1 cellular context compared by ENCODE assay signal in genomic region chr3:152229692-152230091, GRCh38.
TF ChIP-seq lines count a peak whose summit lies in the region.

No MANE protein-coding gene starts in this region.

TF ChIP-seq in K562, 482 proteins besides CTCF, POLR2A, EP300 and RAD21 (continued from another document):
- TF ChIP-seq KDM1A (IDR thresholded peaks at IDR 0.05) (peak; percentile 90 to 91), ZNF324 (CRISPR knock-in tag; IDR thresholded peaks at IDR 0.05) (no peak), BHLHE40 (IDR thresholded peaks at IDR 0.05; ENCODE audit: low read length) (no peak), TAF1 (IDR thresholded peaks at IDR 0.05; ENCODE audit: control insufficient read depth, extremely low read depth, insufficient read depth, low read length, severe bottlenecking) (no peak), HDAC1 (IDR thresholded peaks at IDR 0.05) (peak in 1 of 2 experiments; percentile 49; a peak in 1 of 4 replicates), ZFP1 (CRISPR knock-in tag; IDR thresholded peaks at IDR 0.05) (no peak), FOXA1 (IDR thresholded peaks at IDR 0.05; ENCODE audit: borderline replicate concordance) (no peak), RCOR1 (IDR thresholded peaks at IDR 0.05; ENCODE audit: borderline replicate concordance in 1 of 2, low read depth in 2 of 2, low read length in 2 of 2) (peak in 1 of 2 experiments; percentile 82; a peak in 3 of 4 replicates), ZBTB17 (CRISPR knock-in tag; IDR thresholded peaks at IDR 0.05) (no peak)
TF ChIP-seq in K562: peak in this region for 5.
